ENCODE assay signal across 15 cellular contexts in genomic region chr6:40963019-40963418, GRCh38.
"Had no signal": no experiment of that assay in that cellular context is flagged by ENCODE, and none has a peak within 500 bp of the region (broad histone marks: within the 10 kb centered on the region; RNA-seq: fewer than 3 reads in every experiment).

No MANE protein-coding gene starts in this region.

- DNase-seq: activated CD4-positive, alpha-beta T cell treated with anti-CD3 and anti-CD28 coated beads, Interleukin-2, amount 50 U/mL, for 4 hours; activated CD4-positive, CD25-positive, alpha-beta regulatory T cell treated with anti-CD3 and anti-CD28 coated beads, Interleukin-2, amount 50 U/mL, for 72 hours; activated gamma-delta T cell treated with Interleukin-2 at 50 U/mL for 16 hours; adrenal gland; effector memory CD4-positive, alpha-beta T cell; naive thymus-derived CD8-positive, alpha-beta T cell; pancreas; stimulated activated CD4-positive, alpha-beta T cell treated with anti-CD3 and anti-CD28 coated beads, Interleukin-4, amount 100 ng/mL, for 24 hours; upper lobe of left lung had no signal

- H3K36me3 ChIP-seq: adrenal gland, cardiac muscle cell, neutrophil, pancreas, thoracic aorta, upper lobe of left lung had no signal

- H2AFZ ChIP-seq: hepatocyte had no signal

- H3K79me2 ChIP-seq: hepatocyte had no signal

- H3K4me3 ChIP-seq: adrenal gland, cardiac muscle cell, hepatocyte, pancreas, thoracic aorta, upper lobe of left lung had no signal

- FAIRE-seq: pancreas had no signal

- H3K4me2 ChIP-seq: hepatocyte had no signal

- ATAC-seq: naive thymus-derived CD8-positive, alpha-beta T cell; sciatic nerve had no signal

- H3K27ac ChIP-seq: adrenal gland, cardiac muscle cell, foreskin keratinocyte, hepatocyte, neutrophil, pancreas, thoracic aorta, upper lobe of left lung had no signal

- H3K4me1 ChIP-seq: adrenal gland, upper lobe of left lung had no signal

- H3K27me3 ChIP-seq: adrenal gland, cardiac muscle cell, foreskin keratinocyte, hepatocyte, pancreas, upper lobe of left lung had no signal

- H3K9me3 ChIP-seq: adrenal gland, neutrophil, pancreas, thoracic aorta, upper lobe of left lung had no signal
